24 cellular contexts compared by ENCODE assay signal in the genomic region with DNA sequence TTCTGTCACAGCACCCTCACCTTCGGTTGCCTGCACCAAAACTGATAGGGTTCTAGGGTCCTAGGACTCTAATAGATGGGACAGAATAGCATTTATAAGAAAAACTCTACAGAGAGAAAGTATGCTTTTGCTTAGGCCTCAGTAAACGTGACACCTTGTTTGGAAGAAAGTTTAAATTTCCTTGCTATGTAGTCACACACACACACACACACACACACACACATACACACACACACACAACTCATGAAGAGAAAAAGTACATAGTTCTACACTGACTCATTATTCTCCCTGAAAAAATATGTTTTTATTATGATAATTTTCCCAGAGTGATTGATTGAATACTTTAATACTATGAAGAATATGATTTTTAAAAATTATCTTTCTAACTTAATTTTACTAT.
A peak's percentile ranks its signal among the peaks of the same experiment; 100 is the strongest.
DNase-seq lines count a peak whose midpoint lies in the region; ATAC-seq, FAIRE-seq and TF ChIP-seq lines count a peak whose summit lies in the region.
"Had no signal": no experiment of that assay in that cellular context is flagged by ENCODE, and none has a peak within 500 bp of the region (broad histone marks: within the 10 kb centered on the region; RNA-seq: fewer than 3 reads in every experiment).

No MANE protein-coding gene starts in this region.

- H4K20me1 ChIP-seq in astrocyte (ENCODE audit: insufficient read depth, low read length) = no peaks in the 10 kb centered on the region
- H4K20me1 ChIP-seq in fibroblast of lung (ENCODE audit: control insufficient read depth, extremely low read depth, insufficient read depth, low read length) = no peaks in the 10 kb centered on the region

- no peaks in the 10 kb centered on the region for H3K9me3 ChIP-seq in astrocyte (ENCODE audit: insufficient read depth, low read depth, low read length)
- no peaks in the 10 kb centered on the region for H3K9me3 ChIP-seq in fibroblast of lung (ENCODE audit: control insufficient read depth, insufficient read depth, low read depth, low read length)
- H3K9me3 ChIP-seq: A549, Caco-2, HAP-1 had no signal

- H3K4me3 Mint-ChIP-seq in astrocyte (ENCODE audit: unreplicated experiment) (no peak overlapping the region), mesothelial cell of epicardium (no peak overlapping the region)
- H3K4me3 Mint-ChIP-seq: CD4-positive, alpha-beta memory T cell had no signal

- no peak for FAIRE-seq in astrocyte (lab: Jason Lieb, UNC)
- FAIRE-seq: A549, G401.6, GM12892, GM18507 had no signal

- H3K4me1 ChIP-seq in astrocyte (ENCODE audit: insufficient read depth, low read length) = peaks cover 7% of the 10 kb centered on the region
- no peaks in the 10 kb centered on the region for H3K4me1 ChIP-seq in fibroblast of lung (ENCODE audit: control insufficient read depth, extremely low read depth, insufficient read depth, low read length)
- H3K4me1 ChIP-seq: A549, Caco-2, HAP-1 had no signal

- peaks cover 3% of the 10 kb centered on the region for H3K27me3 ChIP-seq in astrocyte (ENCODE audit: insufficient read depth, low read length)
- no peaks in the 10 kb centered on the region for H3K27me3 ChIP-seq in fibroblast of lung (ENCODE audit: control insufficient read depth, insufficient read depth, low read length)

- H3K4me2 ChIP-seq in astrocyte (ENCODE audit: low read length) (peak overlapping the region; percentile 31), fibroblast of lung (ENCODE audit: extremely low read depth, insufficient read depth, low read length) (no peak overlapping the region)
- H3K4me2 ChIP-seq: A549 had no signal

- peaks cover 3% of the 10 kb centered on the region for H3K9me3 Mint-ChIP-seq in astrocyte (ENCODE audit: unreplicated experiment)
- no peaks in the 10 kb centered on the region for H3K9me3 Mint-ChIP-seq in mesothelial cell of epicardium

- H2AFZ ChIP-seq in astrocyte (ENCODE audit: low read depth, low read length) (no peak overlapping the region), fibroblast of lung (ENCODE audit: low read length) (no peak overlapping the region)
- H2AFZ ChIP-seq: GM23248 had no signal

- no peak overlapping the region for H3K4me3 ChIP-seq in astrocyte (ENCODE audit: insufficient read depth, low read depth, low read length)
- no peak overlapping the region for H3K4me3 ChIP-seq in fibroblast of lung (replicated peaks in 1 of 4; ENCODE audit: control extremely low read depth in 1 of 4, insufficient read depth in 1 of 4, low read depth in 3 of 4, low read length in 4 of 4)
- no peak overlapping the region for H3K4me3 ChIP-seq in coronary artery
- H3K4me3 ChIP-seq: A549, GM23248, HAP-1 had no signal

- DNase-seq in ELR (ENCODE audit: low read depth) (peak; percentile 14), astrocyte (ENCODE audit: low read depth) (peak; percentile 38), fibroblast of lung (ENCODE audit: low read depth in 2 of 2) (peak; percentile 39 to 45), omental fat pad (ENCODE audit: low spot score) (no peak), C1 segment of cervical spinal cord (lab: John Stamatoyannopoulos, UW) (no peak), mesothelial cell of epicardium (ENCODE audit: low spot score in 2 of 2, unreplicated experiment in 2 of 2) (no peak), coronary artery (ENCODE audit: low spot score) (no peak)
- DNase-seq: Caco-2; CD4-positive, alpha-beta memory T cell; DND-41; KG1; NCI-H1105; NCI-H2029 treated with DMSO at 0.1 percent for 48 hours; NCI-H345; NCI-H774; NK-92 treated with Interleukin-12 subunit alpha and Interleukin-12 subunit beta, amount 100 ng/mL, for 24 hours; SHP77 treated with DMSO at 0.1 percent for 48 hours had no signal

- H3K36me3 ChIP-seq in astrocyte (ENCODE audit: insufficient read depth, low read length) (no peaks in the 10 kb centered on the region), fibroblast of lung (ENCODE audit: control insufficient read depth, insufficient read depth, low read length) (no peaks in the 10 kb centered on the region)
- H3K36me3 ChIP-seq: HAP-1 had no signal

- H3K27me3 Mint-ChIP-seq in astrocyte (ENCODE audit: low read depth, unreplicated experiment) (peaks cover 21% of the 10 kb centered on the region), mesothelial cell of epicardium (ENCODE audit: low read depth) (peaks cover 9% of the 10 kb centered on the region)
- H3K27me3 Mint-ChIP-seq: CD4-positive, alpha-beta memory T cell had no signal

- H3K27ac Mint-ChIP-seq in astrocyte (ENCODE audit: unreplicated experiment) (peak overlapping the region; percentile 29), mesothelial cell of epicardium (no peak overlapping the region)
- H3K27ac Mint-ChIP-seq: CD4-positive, alpha-beta memory T cell had no signal

- peaks cover 11% of the 10 kb centered on the region for H3K4me1 Mint-ChIP-seq in astrocyte (ENCODE audit: low read depth, unreplicated experiment)
- no peaks in the 10 kb centered on the region for H3K4me1 Mint-ChIP-seq in mesothelial cell of epicardium
- H3K4me1 Mint-ChIP-seq: CD4-positive, alpha-beta memory T cell had no signal

- H3K36me3 Mint-ChIP-seq in astrocyte (ENCODE audit: low read depth, unreplicated experiment) = no peaks in the 10 kb centered on the region
- H3K36me3 Mint-ChIP-seq in mesothelial cell of epicardium = no peaks in the 10 kb centered on the region
- H3K36me3 Mint-ChIP-seq: CD4-positive, alpha-beta memory T cell had no signal

- no peaks in the 10 kb centered on the region for H3K79me2 ChIP-seq in astrocyte (ENCODE audit: insufficient read depth, low read length)
- H3K79me2 ChIP-seq in fibroblast of lung (ENCODE audit: control insufficient read depth, insufficient read depth, low read length) = no peaks in the 10 kb centered on the region

- TF ChIP-seq CTCF in astrocyte (IDR thresholded peaks at IDR 0.05; ENCODE audit: insufficient read depth, low read depth, low read length) (no peak), fibroblast of lung (conservative IDR thresholded peaks at IDR 0.05 in 1 of 2, IDR thresholded peaks at IDR 0.05 in 1 of 2; ENCODE audit: low read depth in 1 of 2, low read length in 2 of 2) (no peak), omental fat pad (IDR thresholded peaks at IDR 0.05) (no peak), mesothelial cell of epicardium (IDR thresholded peaks at IDR 0.05; ENCODE audit: unreplicated experiment) (no peak), coronary artery (IDR thresholded peaks at IDR 0.05) (no peak)

- peak; percentile 41 for ATAC-seq in omental fat pad (ENCODE audit: low FRiP score)
- ATAC-seq: A549 had no signal

- H3K27ac ChIP-seq in astrocyte (ENCODE audit: low read depth, low read length) (no peak overlapping the region), fibroblast of lung (ENCODE audit: insufficient read depth, low read length) (no peak overlapping the region), coronary artery (no peak overlapping the region)
- H3K27ac ChIP-seq: A549, GM23248, RWPE1 had no signal

- H3K9ac ChIP-seq in astrocyte (ENCODE audit: low read length) (no peak overlapping the region), fibroblast of lung (ENCODE audit: insufficient read depth, low read length) (no peak overlapping the region)
- H3K9ac ChIP-seq: GM23248 had no signal

Comparison
In these comparisons a context has a peak if more than half of its experiments do, and no peak if none do; other contexts are left out.
1. DNase-seq: peak in ELR (single experiment), astrocyte (single experiment) and fibroblast of lung (2 of 2); none in omental fat pad (single experiment), C1 segment of cervical spinal cord (0 of 14), mesothelial cell of epicardium (0 of 2) and coronary artery (single experiment).